In genomic region chr3:170077406-170077805, GRCh38 we compare ENCODE assay signal across 19 cellular contexts. TPM values are rescaled to one million over a fixed set of nuclear protein-coding genes. Genes with fewer than 3 reads are reported as not detected.
DNase-seq lines count a peak whose midpoint lies in the region; ATAC-seq and TF ChIP-seq lines count a peak whose summit lies in the region.
"Had no signal": no experiment of that assay in that cellular context is flagged by ENCODE, and none has a peak within 500 bp of the region (broad histone marks: within the 10 kb centered on the region; RNA-seq: fewer than 3 reads in every experiment).

No MANE protein-coding gene starts in this region.

- H3K27ac Mint-ChIP-seq in Caco-2 (ENCODE audit: unreplicated experiment): peak overlapping the region; percentile 4
- H3K27ac Mint-ChIP-seq: CD4-positive, CD25-positive, alpha-beta regulatory T cell had no signal

- H3K9me3 ChIP-seq in Caco-2 (no peaks in the 10 kb centered on the region), OCI-LY7 (ENCODE audit: low read length) (peaks cover 5% of the 10 kb centered on the region; the same call in 1 of the 2 replicates), PC-3 (ENCODE audit: low read length) (no peaks in the 10 kb centered on the region)
- H3K9me3 ChIP-seq: A549 had no signal

- POLR2A ChIA-PET in Caco-2 (lab: Charles Lee): no interaction called here
- POLR2A ChIA-PET in OCI-LY7 (lab: Charles Lee): interaction anchor here (0.5 to 3.9 kb wide), 14 partner anchors 9 to 241 kb away, joined by 3 to 26 read pairs (median 4); no protein-coding TSS in a partner anchor
- POLR2A ChIA-PET in PC-3 (lab: Charles Lee; ENCODE audit: unreplicated experiment): interaction anchor here (0.6 kb wide), 1 partner anchor 18 kb away, joined by 6 read pairs; no protein-coding TSS in a partner anchor

- H3K27me3 ChIP-seq in Caco-2 (replicated peaks; ENCODE audit: control insufficient read depth, insufficient read depth, low read length) (no peaks in the 10 kb centered on the region), PC-3 (ENCODE audit: low read length) (no peaks in the 10 kb centered on the region)

- H3K4me1 Mint-ChIP-seq in Caco-2 (ENCODE audit: low read depth, unreplicated experiment): peaks cover 22% of the 10 kb centered on the region

- no peak for ATAC-seq in GM21528 (IDR thresholded peaks at IDR 0.05; ENCODE audit: low FRiP score, unreplicated experiment)
- ATAC-seq in PC-3: no peak

- no peak for DNase-seq in Caco-2
- peak; percentile 64 for DNase-seq in OCI-LY7 (ENCODE audit: low spot score)
- peak; percentile 54 for DNase-seq in left kidney (ENCODE audit: low read depth, low spot score)
- DNase-seq in renal cortical epithelial cell (ENCODE audit: low read depth): peak; percentile 69
- no peak for DNase-seq in activated T-cell treated with anti-CD3 and anti-CD28 coated beads, Interleukin-2, amount 50 U/mL, for 1 hour
- DNase-seq in PC-3: no peak
- DNase-seq: CD4-positive, CD25-positive, alpha-beta regulatory T cell; DMS79 treated with DMSO at 0.1 percent for 48 hours; GDM1; KG1; MM.1S; NCI-H1105; NCI-H187; NCI-H446 treated with DMSO at 0.1 percent for 48 hours; NCI-H774; SIG-M5 had no signal

- H3K9me2 ChIP-seq in OCI-LY7 (ENCODE audit: insufficient read depth, low read length) (no peaks in the 10 kb centered on the region), PC-3 (replicated peaks; ENCODE audit: low read length) (no peaks in the 10 kb centered on the region)

- H2AFZ ChIP-seq in OCI-LY7 (ENCODE audit: low read length) (peak overlapping the region; percentile 19; the same call in 1 of the 2 replicates), PC-3 (ENCODE audit: low read length) (no peak overlapping the region)
- H2AFZ ChIP-seq: GM23248 had no signal

- peaks cover 13% of the 10 kb centered on the region for H3K36me3 Mint-ChIP-seq in Caco-2 (ENCODE audit: insufficient read depth, unreplicated experiment)

- BruUV-seq in Caco-2 (replicated peaks; lab: Mats Ljungman, UMichigan) (no TSS peak), OCI-LY7 (replicated peaks; lab: Mats Ljungman, UMichigan) (no TSS peak), PC-3 (replicated peaks; lab: Mats Ljungman, UMichigan) (no TSS peak)

- H3K4me3 ChIP-seq in Caco-2 (ENCODE audit: low read depth, low read length) (no peak overlapping the region), OCI-LY7 (ENCODE audit: low read depth, low read length, poor library complexity, severe bottlenecking) (peak overlapping the region; percentile 23), PC-3 (ENCODE audit: low read length) (no peak overlapping the region)
- H3K4me3 ChIP-seq: A549, GM23248 had no signal

- TF ChIP-seq CTCF in Caco-2 (IDR thresholded peaks at IDR 0.05; ENCODE audit: insufficient read depth in 1 of 2, low read depth in 1 of 2, low read length in 1 of 2, severe bottlenecking in 1 of 2, unreplicated experiment in 1 of 2): no peak
- no peak for TF ChIP-seq CTCF in OCI-LY7 (conservative IDR thresholded peaks at IDR 0.05; ENCODE audit: low read length)
- no peak for TF ChIP-seq CTCF in PC-3 (conservative IDR thresholded peaks at IDR 0.05; ENCODE audit: low read depth, low read length)

- CTCF ChIA-PET in Caco-2 (lab: Charles Lee) (no interaction called here), OCI-LY7 (lab: Charles Lee; ENCODE audit: unreplicated experiment) (no interaction called here), PC-3 (lab: Charles Lee) (no interaction called here)

- no peaks in the 10 kb centered on the region for H3K27me3 Mint-ChIP-seq in Caco-2 (ENCODE audit: insufficient read depth, unreplicated experiment)

- H3F3A ChIP-seq in PC-3 (ENCODE audit: low read length, unreplicated experiment): no peaks in the 10 kb centered on the region

- no peak overlapping the region for H3K9ac ChIP-seq in PC-3 (ENCODE audit: low read length)
- H3K9ac ChIP-seq: GM23248 had no signal

- intact Hi-C loops in Caco-2 (cut with micrococcal nuclease; ENCODE audit: unreplicated experiment) (no loop called here), OCI-LY7 (cut with micrococcal nuclease; ENCODE audit: unreplicated experiment) (no loop called here), PC-3 (cut with micrococcal nuclease) (no loop called here)

- H3K9me3 Mint-ChIP-seq in Caco-2 (ENCODE audit: unreplicated experiment): no peaks in the 10 kb centered on the region

- H3K4me1 ChIP-seq in Caco-2 (peaks cover 44% of the 10 kb centered on the region), OCI-LY7 (ENCODE audit: insufficient read depth, low read length, poor library complexity, severe bottlenecking) (peaks cover 48% of the 10 kb centered on the region), PC-3 (ENCODE audit: insufficient read depth, low read length) (no peaks in the 10 kb centered on the region; the same call in 1 of the 2 replicates)

- H4K20me1 ChIP-seq in OCI-LY7 (ENCODE audit: insufficient read depth, low read length): no peaks in the 10 kb centered on the region
- H4K20me1 ChIP-seq in PC-3 (ENCODE audit: low read length): no peaks in the 10 kb centered on the region

- H3K27ac ChIP-seq in OCI-LY7 (ENCODE audit: low read depth, low read length, poor library complexity, severe bottlenecking) (peak overlapping the region; percentile 63), PC-3 (ENCODE audit: low read length) (no peak overlapping the region)
- H3K27ac ChIP-seq: A549, GM23248 had no signal

- H3K4me3 Mint-ChIP-seq in Caco-2 (ENCODE audit: unreplicated experiment): no peak overlapping the region
- H3K4me3 Mint-ChIP-seq: CD4-positive, CD25-positive, alpha-beta regulatory T cell had no signal

- peak overlapping the region; percentile 56 for H3K4me2 ChIP-seq in OCI-LY7 (ENCODE audit: low read length)
- no peak overlapping the region for H3K4me2 ChIP-seq in PC-3 (ENCODE audit: low read length)
- H3K4me2 ChIP-seq: A549 had no signal

- H3K79me2 ChIP-seq in OCI-LY7 (ENCODE audit: insufficient read depth, low read depth, low read length) (peaks cover 14% of the 10 kb centered on the region; the same call in 1 of the 2 replicates), PC-3 (ENCODE audit: low read length) (no peaks in the 10 kb centered on the region)

- H3K36me3 ChIP-seq in Caco-2 (ENCODE audit: control insufficient read depth, insufficient read depth, low read length): no peaks in the 10 kb centered on the region
- peaks cover 69% of the 10 kb centered on the region for H3K36me3 ChIP-seq in OCI-LY7 (ENCODE audit: insufficient read depth, low read length)
- no peaks in the 10 kb centered on the region for H3K36me3 ChIP-seq in PC-3 (ENCODE audit: low read depth, low read length)

RNA-seq across cellular contexts. Expression of gene GPR160, which starts 39.6 kb away (rescaled TPM):
- total RNA-seq in Caco-2 (2022) (14.8 and 16.1 TPM in 2 replicates), OCI-LY7 (2022) (115 and 117 TPM in 2 replicates), renal cortical epithelial cell (28.6 and 50.5 TPM in 2 replicates), PC-3 (2014; rRNA removed) (13.0 and 15.7 TPM in 2 replicates)
- 90.5 and 108 TPM in 2 replicates for total RNA-seq in OCI-LY7 (2014; rRNA removed; shearing (Covaris generic))

Comparison
In these comparisons a context has a peak if more than half of its experiments do, and no peak if none do; other contexts are left out.
1. DNase-seq: peak in OCI-LY7 (single experiment), left kidney (single experiment) and renal cortical epithelial cell (single experiment); none in Caco-2 (0 of 2), activated T-cell treated with anti-CD3 and anti-CD28 coated beads, Interleukin-2, amount 50 U/mL, for 1 hour (single experiment) and PC-3 (single experiment).